8 cellular contexts compared by ENCODE assay signal in genomic region chr11:10366568-10367331, GRCh38.
DNase-seq lines count a peak whose midpoint lies in the region; ATAC-seq and TF ChIP-seq lines count a peak whose summit lies in the region.

No MANE protein-coding gene starts in this region.

- peak; percentile 36 to 87 (median 76) for TF ChIP-seq CTCF in Peyer's patch (IDR thresholded peaks at IDR 0.05)
- TF ChIP-seq CTCF in osteoblast (IDR thresholded peaks at IDR 0.05; ENCODE audit: extremely low read depth, low read depth, low read length) = peak; percentile 98
- peak; percentile 72 to 82 (median 79) for TF ChIP-seq CTCF in tibial nerve (IDR thresholded peaks at IDR 0.05)

- no peaks in the 10 kb centered on the region for H4K20me1 ChIP-seq in osteoblast (ENCODE audit: insufficient read depth, low read length)

- H3K27ac ChIP-seq in Peyer's patch (peak overlapping the region in 2 of 4 donors; percentile 30 to 32), osteoblast (ENCODE audit: low read depth, low read length) (peak overlapping the region; percentile 21), tibial nerve (peak overlapping the region in 1 of 4 donors; percentile 28)

- ATAC-seq in GM21423 (IDR thresholded peaks at IDR 0.05; ENCODE audit: unreplicated experiment) = peak; percentile 87
- ATAC-seq in activated T-cell treated with anti-CD3 and anti-CD28 coated beads, Interleukin-2, amount 50 U/mL, for 72 hours (replicated peaks in 1 of 2) = peak; percentile 81 to 83

- H3K4me2 ChIP-seq in osteoblast (ENCODE audit: insufficient read depth, low read length) = peak overlapping the region; percentile 43

- H3K27me3 Mint-ChIP-seq in IgD-negative memory B cell = peaks cover 4% of the 10 kb centered on the region
- peaks cover 24% of the 10 kb centered on the region for H3K27me3 Mint-ChIP-seq in activated T-cell treated with anti-CD3 and anti-CD28 coated beads, Interleukin-2, amount 50 U/mL, for 72 hours (ENCODE audit: low read depth)

- H3K9me3 ChIP-seq in Peyer's patch = no peaks in the 10 kb centered on the region
- no peaks in the 10 kb centered on the region for H3K9me3 ChIP-seq in osteoblast (ENCODE audit: low read depth, low read length)
- H3K9me3 ChIP-seq in tibial nerve = no peaks in the 10 kb centered on the region

- TF ChIP-seq POLR2A in Peyer's patch (IDR thresholded peaks at IDR 0.05) = no peak
- TF ChIP-seq POLR2A in tibial nerve (IDR thresholded peaks at IDR 0.05) = no peak

- H3K4me1 ChIP-seq in Peyer's patch = peaks cover 0 to 18% (median 0%) of the 10 kb centered on the region in 4 donors
- peaks cover 13% of the 10 kb centered on the region for H3K4me1 ChIP-seq in osteoblast (ENCODE audit: insufficient read depth, low read length)
- peaks cover 0 to 26% (median 2%) of the 10 kb centered on the region in 4 donors for H3K4me1 ChIP-seq in tibial nerve

- H3K4me3 ChIP-seq in Peyer's patch = no peak overlapping the region
- no peak overlapping the region for H3K4me3 ChIP-seq in osteoblast (ENCODE audit: insufficient read depth, low read length)
- H3K4me3 ChIP-seq in tibial nerve = no peak overlapping the region

- no peaks in the 10 kb centered on the region for H3K36me3 ChIP-seq in Peyer's patch
- H3K36me3 ChIP-seq in osteoblast (ENCODE audit: insufficient read depth, low read length) = no peaks in the 10 kb centered on the region
- no peaks in the 10 kb centered on the region for H3K36me3 ChIP-seq in tibial nerve

- H3K36me3 Mint-ChIP-seq in IgD-negative memory B cell = no peaks in the 10 kb centered on the region
- H3K36me3 Mint-ChIP-seq in activated T-cell treated with anti-CD3 and anti-CD28 coated beads, Interleukin-2, amount 50 U/mL, for 72 hours (ENCODE audit: insufficient read depth in 2 of 2) = peaks cover 0 to 1% of the 10 kb centered on the region in 2 donors

- H3K27ac Mint-ChIP-seq in IgD-negative memory B cell = peak overlapping the region in 2 of 3 donors; percentile 4 to 43
- peak overlapping the region; percentile 61 for H3K27ac Mint-ChIP-seq in activated T-cell treated with anti-CD3 and anti-CD28 coated beads, Interleukin-2, amount 50 U/mL, for 72 hours

- peak overlapping the region; percentile 72 for H2AFZ ChIP-seq in osteoblast (ENCODE audit: low read length)

- H3K4me3 Mint-ChIP-seq in IgD-negative memory B cell = peak overlapping the region in 1 of 4 donors; percentile 78
- H3K4me3 Mint-ChIP-seq in activated T-cell treated with anti-CD3 and anti-CD28 coated beads, Interleukin-2, amount 50 U/mL, for 72 hours = peak overlapping the region; percentile 54 to 64

- no peaks in the 10 kb centered on the region for H3K79me2 ChIP-seq in osteoblast (ENCODE audit: insufficient read depth, low read length)

- peaks cover 0 to 6% (median 0%) of the 10 kb centered on the region in 3 donors for H3K9me3 Mint-ChIP-seq in IgD-negative memory B cell
- H3K9me3 Mint-ChIP-seq in activated T-cell treated with anti-CD3 and anti-CD28 coated beads, Interleukin-2, amount 50 U/mL, for 72 hours = peaks cover 0 to 3% of the 10 kb centered on the region in 2 donors

- peaks cover 3 to 7% (median 5%) of the 10 kb centered on the region in 3 donors for H3K4me1 Mint-ChIP-seq in IgD-negative memory B cell
- H3K4me1 Mint-ChIP-seq in activated T-cell treated with anti-CD3 and anti-CD28 coated beads, Interleukin-2, amount 50 U/mL, for 72 hours (ENCODE audit: low read depth) = peaks cover 6% of the 10 kb centered on the region

- peak; percentile 74 for DNase-seq in COR-L47 (lab: John Stamatoyannopoulos, UW)
- DNase-seq in Peyer's patch = peak; percentile 61 to 89 (median 77)
- DNase-seq in activated T-cell treated with anti-CD3 and anti-CD28 coated beads, Interleukin-2, amount 50 U/mL, for 72 hours = peak; percentile 68 to 71
- peak; percentile 95 for DNase-seq in fibroblast of the conjunctiva (ENCODE audit: low read depth)
- no peak for DNase-seq in osteoblast (ENCODE audit: insufficient read length, low spot score, missing footprints)
- DNase-seq in tibial nerve (ENCODE audit: low spot score in 2 of 2) = peak; percentile 75 to 92

- no peaks in the 10 kb centered on the region for H3K27me3 ChIP-seq in Peyer's patch
- H3K27me3 ChIP-seq in osteoblast (ENCODE audit: insufficient read depth, low read length) = no peaks in the 10 kb centered on the region
- H3K27me3 ChIP-seq in tibial nerve = no peaks in the 10 kb centered on the region

- WGBS in tibial nerve, 2 donors = 28 to 29% methylated on average over 8 of the region's 8 CpGs

- peak in 1 of 2 donors; percentile 96 for TF ChIP-seq EP300 in tibial nerve (IDR thresholded peaks at IDR 0.05)
